ENCODE assay signal across 8 cellular contexts in genomic region chr2:190277234-190278112, GRCh38. TPM values are rescaled to one million over a fixed set of nuclear protein-coding genes. Genes with fewer than 3 reads are reported as not detected.
DNase-seq lines count a peak whose midpoint lies in the region; ATAC-seq and TF ChIP-seq lines count a peak whose summit lies in the region.

No MANE protein-coding gene starts in this region.

- no peak for ATAC-seq in sciatic nerve

- no peaks in the 10 kb centered on the region for H3K27me3 Mint-ChIP-seq in HFFc6 (ENCODE audit: insufficient read depth)

- no peaks in the 10 kb centered on the region for H3K27me3 ChIP-seq in SJCRH30
- no peaks in the 10 kb centered on the region for H3K27me3 ChIP-seq in esophagus squamous epithelium

- intact Hi-C loops in esophagus squamous epithelium (cut with DNase I) (no loop called here), sciatic nerve (cut with DNase I) (no loop called here)

- no peaks in the 10 kb centered on the region for H3K9me3 ChIP-seq in SJCRH30 (replicated peaks)
- H3K9me3 ChIP-seq in esophagus squamous epithelium: no peaks in the 10 kb centered on the region

- H3K36me3 ChIP-seq in SJCRH30 (peaks cover 3% of the 10 kb centered on the region; the same call in 1 of the 2 replicates), esophagus squamous epithelium (peaks cover 0 to 45% (median 0%) of the 10 kb centered on the region in 3 donors)

- H3K27ac ChIP-seq in SJCRH30 (no peak overlapping the region), esophagus squamous epithelium (no peak overlapping the region)

- H3K36me3 Mint-ChIP-seq in HFFc6 (ENCODE audit: low read depth): 0 out of 2 replicates have a peak, but pooled peaks cover 7% of the 10 kb centered on the region

- H3K4me1 Mint-ChIP-seq in HFFc6 (ENCODE audit: low read depth): peaks cover 6% of the 10 kb centered on the region; the same call in 1 of the 2 replicates

- H3K4me3 ChIP-seq in SJCRH30 (no peak overlapping the region), esophagus squamous epithelium (no peak overlapping the region)

- no peak for TF ChIP-seq POLR2A in esophagus squamous epithelium (IDR thresholded peaks at IDR 0.05)

- DNase-seq in DMS114 treated with DMSO at 0.1 percent for 48 hours (lab: John Stamatoyannopoulos, UW; ENCODE audit: unreplicated experiment): peak; percentile 10
- DNase-seq in HFFc6: peak; percentile 45
- peak; percentile 47 to 82 for DNase-seq in SJCRH30
- no peak for DNase-seq in esophagus squamous epithelium (lab: John Stamatoyannopoulos, UW)
- DNase-seq in putamen (ENCODE audit: low spot score): peak; percentile 14
- DNase-seq in NCI-H1092 treated with DMSO at 0.1 percent for 48 hours (lab: John Stamatoyannopoulos, UW): no peak
- DNase-seq in activated T-cell treated with anti-CD3 and anti-CD28 coated beads, Interleukin-2, amount 50 U/mL, for 1 hour: no peak
- no peak for DNase-seq in sciatic nerve (ENCODE audit: low spot score)

- no peaks in the 10 kb centered on the region for H3K9me3 Mint-ChIP-seq in HFFc6

- peak; percentile 81 for TF ChIP-seq CTCF in HFFc6 (IDR thresholded peaks at IDR 0.05)
- peak in 5 of 6 experiments; percentile 22 to 49 (median 22) for TF ChIP-seq CTCF in esophagus squamous epithelium (IDR thresholded peaks at IDR 0.05)

- no peak overlapping the region; the same call in 1 of the 2 replicates for H3K27ac Mint-ChIP-seq in HFFc6

- H3K4me3 Mint-ChIP-seq in HFFc6: no peak overlapping the region; the same call in 1 of the 2 replicates

- H3K4me1 ChIP-seq in SJCRH30: no peaks in the 10 kb centered on the region
- H3K4me1 ChIP-seq in esophagus squamous epithelium: peaks cover 0 to 26% (median 6%) of the 10 kb centered on the region in 3 donors

- 55 to 57% methylated on average over 4 of the region's 4 CpGs for WGBS in esophagus squamous epithelium, 2 donors

RNA-seq across cellular contexts. Expression of gene HIBCH, which starts 42.2 kb away (rescaled TPM):
- total RNA-seq in HFFc6 (2021; fragmentation: NEBNext Ultra II Directional; extraction: Animal tissue kit (Norgen Biotek cat#: 25700)): 10 to 100 TPM; 14.6 to 20.5 (median 17.2) TPM
- total RNA-seq in SJCRH30 (2014; rRNA removed; shearing (Covaris generic)): 58.7 and 70.9 TPM in 2 replicates
- total RNA-seq in esophagus squamous epithelium: 10 to 100 TPM; 20.9 to 31.5 (median 29.9) TPM
- 41.5 TPM for total RNA-seq in sciatic nerve

Comparison
In these comparisons a context has a peak if more than half of its experiments do, and no peak if none do; other contexts are left out.
1. DNase-seq: peak in DMS114 treated with DMSO at 0.1 percent for 48 hours (single experiment), HFFc6 (single experiment), SJCRH30 (2 of 2) and putamen (single experiment); none in esophagus squamous epithelium (single experiment), NCI-H1092 treated with DMSO at 0.1 percent for 48 hours (single experiment), activated T-cell treated with anti-CD3 and anti-CD28 coated beads, Interleukin-2, amount 50 U/mL, for 1 hour (single experiment) and sciatic nerve (single experiment).